20 cellular contexts compared by ENCODE assay signal in the genomic region with DNA sequence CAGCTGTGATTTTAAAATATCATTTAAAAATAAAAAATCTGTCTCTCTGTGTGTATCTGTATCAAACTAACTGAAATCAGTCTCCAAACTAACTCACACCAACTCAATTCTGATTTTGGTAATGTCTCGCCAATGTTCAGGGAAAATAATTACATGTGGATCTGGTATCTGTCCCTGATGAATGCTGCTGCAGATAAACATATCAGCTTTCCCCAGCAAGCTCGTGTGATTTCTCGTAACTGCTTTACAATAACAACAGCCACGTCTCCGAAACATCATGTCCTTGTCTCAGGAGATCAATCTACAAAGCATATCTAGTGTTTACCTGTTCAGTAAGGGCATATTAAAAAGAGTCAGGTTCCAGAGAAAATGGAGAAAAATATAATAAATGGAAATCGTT.
"Had no signal": no experiment of that assay in that cellular context is flagged by ENCODE, and none has a peak within 500 bp of the region (broad histone marks: within the 10 kb centered on the region; RNA-seq: fewer than 3 reads in every experiment).

No MANE protein-coding gene starts in this region.

- H3K4me1 ChIP-seq: body of pancreas, colonic mucosa, parathyroid adenoma had no signal

- H3K4me3 Mint-ChIP-seq: activated B cell treated with CpG ODN at 0.5 μM for 24 hours; activated naive CD8-positive, alpha-beta T cell; activated T-cell treated with anti-CD3 and anti-CD28 coated beads, Interleukin-2, amount 50 U/mL, for 72 hours; memory B cell; naive thymus-derived CD4-positive, alpha-beta T cell had no signal

- H3K4me1 Mint-ChIP-seq: memory B cell had no signal

- H3K79me2 ChIP-seq: parathyroid adenoma had no signal

- H3K36me3 ChIP-seq: colonic mucosa, left ventricle myocardium inferior, thoracic aorta had no signal

- H3K27ac ChIP-seq: body of pancreas, colonic mucosa, parathyroid adenoma, thoracic aorta had no signal

- H3K4me3 ChIP-seq: body of pancreas, colonic mucosa, left ventricle myocardium inferior, mucosa of descending colon, thoracic aorta had no signal

- H3K36me3 Mint-ChIP-seq: memory B cell; naive thymus-derived CD4-positive, alpha-beta T cell had no signal

- H3K9me3 Mint-ChIP-seq: activated B cell treated with CpG ODN at 0.5 μM for 24 hours had no signal

- H3K27me3 ChIP-seq: body of pancreas, colonic mucosa had no signal

- H3K27ac Mint-ChIP-seq: activated B cell treated with CpG ODN at 0.5 μM for 24 hours; activated naive CD8-positive, alpha-beta T cell; activated T-cell treated with anti-CD3 and anti-CD28 coated beads, Interleukin-2, amount 50 U/mL, for 72 hours; memory B cell; naive thymus-derived CD4-positive, alpha-beta T cell had no signal

- DNase-seq: activated B cell treated with CpG ODN at 0.5 μM for 24 hours; activated CD4-positive, alpha-beta T cell treated with anti-CD3 and anti-CD28 coated beads for 48 hours; activated CD8-positive, alpha-beta memory T cell treated with anti-CD3 and anti-CD28 coated beads, Interleukin-2, amount 50 U/mL, for 48 hours; activated gamma-delta T cell; activated T-cell treated with anti-CD3 and anti-CD28 coated beads, Interleukin-2, amount 50 U/mL, for 72 hours; amygdala; body of pancreas; caudate nucleus; colonic mucosa; hippocampal formation; kidney; left ventricle myocardium inferior; mucosa of descending colon; naive thymus-derived CD4-positive, alpha-beta T cell; stimulated activated CD4-positive, alpha-beta T cell treated with anti-CD3 and anti-CD28 coated beads, Interleukin-1b, Interleukin-23, amount 100 ng/mL, for 48 hours had no signal

- ATAC-seq: activated T-cell treated with anti-CD3 and anti-CD28 coated beads, Interleukin-2, amount 50 U/mL, for 72 hours; body of pancreas; esophagus mucosa; mucosa of descending colon; naive thymus-derived CD4-positive, alpha-beta T cell had no signal

- H3K27me3 Mint-ChIP-seq: activated B cell treated with CpG ODN at 0.5 μM for 24 hours had no signal

- H2AFZ ChIP-seq: parathyroid adenoma had no signal

- H3K9me3 ChIP-seq: body of pancreas, colonic mucosa, left ventricle myocardium inferior, mucosa of descending colon, thoracic aorta had no signal
